ENCODE assay signal across 1 cellular context in the genomic region with DNA sequence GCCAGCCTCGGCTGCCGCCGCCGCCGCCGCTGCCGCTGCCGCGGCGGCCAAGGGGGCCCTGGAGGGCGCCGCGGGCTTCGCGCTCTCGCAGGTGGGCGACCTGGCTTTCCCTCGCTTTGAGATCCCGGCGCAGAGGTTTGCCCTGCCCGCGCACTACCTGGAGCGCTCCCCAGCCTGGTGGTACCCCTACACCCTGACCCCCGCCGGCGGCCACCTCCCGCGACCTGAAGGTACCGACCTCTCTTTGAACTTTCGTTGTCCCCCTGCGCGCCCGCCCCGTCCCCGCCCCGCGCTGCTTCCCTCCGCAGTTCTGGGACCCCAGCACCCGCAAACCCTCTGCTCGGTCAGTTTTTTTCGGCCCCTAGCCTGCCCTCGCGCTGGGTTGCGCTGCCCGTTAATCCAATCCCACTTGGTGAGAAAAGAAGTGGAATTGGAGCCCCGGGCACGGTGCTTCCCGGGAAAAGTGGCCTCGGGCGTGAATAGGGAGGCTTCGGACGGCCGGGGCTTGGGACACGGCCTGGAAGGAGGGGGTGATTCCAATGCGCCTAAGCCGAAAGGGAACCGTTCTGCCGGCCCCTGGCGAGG.
TF ChIP-seq lines count a peak whose summit lies in the region.

No MANE protein-coding gene starts in this region.

TF ChIP-seq in WTC11, 78 proteins besides CTCF, POLR2A, EP300 and RAD21 (continued from another document):
- TF ChIP-seq TEAD4 (CRISPR knock-in tag; IDR thresholded peaks at IDR 0.05) (no peak), CREB1 (CRISPR knock-in tag; IDR thresholded peaks at IDR 0.05) (no peak), NFYB (CRISPR knock-in tag; conservative IDR thresholded peaks at IDR 0.05; ENCODE audit: low read depth) (no peak)
- TF ChIP-seq, protein P1, sequence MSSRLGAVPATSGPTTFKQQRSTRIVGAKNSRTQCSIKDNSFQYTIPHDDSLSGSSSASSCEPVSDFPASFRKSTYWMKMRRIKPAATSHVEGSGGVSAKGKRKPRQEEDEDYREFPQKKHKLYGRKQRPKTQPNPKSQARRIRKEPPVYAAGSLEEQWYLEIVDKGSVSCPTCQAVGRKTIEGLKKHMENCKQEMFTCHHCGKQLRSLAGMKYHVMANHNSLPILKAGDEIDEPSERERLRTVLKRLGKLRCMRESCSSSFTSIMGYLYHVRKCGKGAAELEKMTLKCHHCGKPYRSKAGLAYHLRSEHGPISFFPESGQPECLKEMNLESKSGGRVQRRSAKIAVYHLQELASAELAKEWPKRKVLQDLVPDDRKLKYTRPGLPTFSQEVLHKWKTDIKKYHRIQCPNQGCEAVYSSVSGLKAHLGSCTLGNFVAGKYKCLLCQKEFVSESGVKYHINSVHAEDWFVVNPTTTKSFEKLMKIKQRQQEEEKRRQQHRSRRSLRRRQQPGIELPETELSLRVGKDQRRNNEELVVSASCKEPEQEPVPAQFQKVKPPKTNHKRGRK (CRISPR knock-in tag; IDR thresholded peaks at IDR 0.05; ENCODE audit: borderline replicate concordance) = no peak
